In genomic region chr11:62880803-62881578, GRCh38 we compare ENCODE assay signal across 8 cellular contexts. TPM values are rescaled to one million over a fixed set of nuclear protein-coding genes. Genes with fewer than 3 reads are reported as not detected.
DNase-seq lines count a peak whose midpoint lies in the region; ATAC-seq and TF ChIP-seq lines count a peak whose summit lies in the region.

TSS of gene SLC3A2 (plus strand) at chr11:62880896. CDS start at chr11:62881024, 128 bp downstream.

- in situ Hi-C loops in endometrial microvascular endothelial cells (cut with HindIII; ENCODE audit: inconsistent ontology term, low pct_unique_long_range_greater_than_20kb, low sequenced_read_pairs) = no loop called here

- peak; percentile 73 for ATAC-seq in GM19452 (IDR thresholded peaks at IDR 0.05; ENCODE audit: unreplicated experiment)

- DNase-seq in COR-L47 (lab: John Stamatoyannopoulos, UW) = peak; percentile 85
- peak; percentile 88 to 95 for DNase-seq in HL-60 (ENCODE audit: low read depth in 1 of 2, low spot score in 1 of 2)
- peak; percentile 85 for DNase-seq in NOMO-1 treated with dmso at 0.1 percent for 144 hours (lab: John Stamatoyannopoulos, UW; ENCODE audit: unreplicated experiment)
- peak; percentile 43 for DNase-seq in activated CD8-positive, alpha-beta memory T cell treated with anti-CD3 and anti-CD28 coated beads, Interleukin-2, amount 50 U/mL, for 1 hour (ENCODE audit: extremely low read depth)
- peak; percentile 91 for DNase-seq in midbrain (lab: John Stamatoyannopoulos, UW)
- peak; percentile 78 to 82 for DNase-seq in stimulated activated CD8-positive, alpha-beta memory T cell treated with anti-CD3 and anti-CD28 coated beads, Interleukin-2, amount 100 ng/mL, for 48 hours (ENCODE audit: low read depth in 2 of 2)

- no peaks in the 10 kb centered on the region for H3K27me3 ChIP-seq in HL-60 (ENCODE audit: insufficient read depth, poor library complexity, severe bottlenecking)

- peak within 1 kb of the TSS; percentile 98 for H3K27ac ChIP-seq in HL-60 (replicated peaks)

- peak; percentile 50 for TF ChIP-seq CTCF in HL-60 (IDR thresholded peaks at IDR 0.05; ENCODE audit: insufficient read depth, low read length)

- peak within 1 kb of the TSS; percentile 51 for H3K4me3 ChIP-seq in HL-60 (replicated peaks; ENCODE audit: insufficient read depth, low read length)

RNA-seq across cellular contexts. Expression of gene SLC3A2, which starts in this region (rescaled TPM):
- total RNA-seq in endometrial microvascular endothelial cells (ENCODE audit: inconsistent ontology term) = 224 TPM

Comparison
In these comparisons a context has a peak if more than half of its experiments do, and no peak if none do; other contexts are left out.
1. Peak in every context shown above with its lines: DNase-seq, ATAC-seq, H3K4me3 ChIP-seq and H3K27ac ChIP-seq.